In the genomic region with DNA sequence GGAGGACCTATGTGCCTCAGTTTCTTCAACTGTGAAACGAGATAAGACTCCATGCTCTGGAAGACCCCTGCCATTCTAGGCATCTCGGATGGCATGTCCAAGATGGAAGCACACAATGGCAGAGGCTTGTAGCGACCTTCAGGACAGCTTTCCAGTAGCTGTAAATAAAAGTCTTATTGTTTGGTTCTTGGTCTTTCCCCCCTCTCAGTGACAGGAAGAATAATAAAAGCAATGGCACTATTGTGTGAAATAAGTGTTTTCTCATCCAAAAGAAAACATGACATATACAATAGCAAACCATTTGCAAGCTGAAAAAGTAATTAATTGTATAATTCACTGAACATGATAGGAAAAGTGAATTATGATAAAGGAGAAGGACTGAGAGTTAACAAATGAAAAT, we compare ENCODE assay signal across 17 cellular contexts. TPM values are rescaled to one million over a fixed set of nuclear protein-coding genes. Genes with fewer than 3 reads are reported as not detected.
DNase-seq lines count a peak whose midpoint lies in the region; ATAC-seq and TF ChIP-seq lines count a peak whose summit lies in the region.
"Had no signal": no experiment of that assay in that cellular context is flagged by ENCODE, and none has a peak within 500 bp of the region (broad histone marks: within the 10 kb centered on the region; RNA-seq: fewer than 3 reads in every experiment).

No MANE protein-coding gene starts in this region.

- no peaks in the 10 kb centered on the region for H3K27me3 ChIP-seq in Loucy (ENCODE audit: insufficient read depth, low read length, poor library complexity, severe bottlenecking)
- H3K27me3 ChIP-seq: tibial artery had no signal

- H3K36me3 ChIP-seq in Loucy (ENCODE audit: insufficient read depth, low read length): no peaks in the 10 kb centered on the region
- H3K36me3 ChIP-seq: tibial artery had no signal

- CTCF ChIA-PET in activated CD4-positive, alpha-beta memory T cell treated with anti-CD3 and anti-CD28 coated beads for 36 hours (lab: Charles Lee): interaction anchor here (0.8 to 1.4 kb wide), 4 partner anchors 9 to 695 kb away, joined by 3 to 4 read pairs (median 4); no protein-coding TSS in a partner anchor
- CTCF ChIA-PET in activated CD4-positive, alpha-beta memory T cell treated with anti-CD3 and anti-CD28 coated beads, Interleukin-2, amount 10 ng/mL, durations not matched to agents 7 days and 5 days (lab: Charles Lee): interaction anchor here (0.9 to 2.0 kb wide), 4 partner anchors 30 to 354 kb away, joined by 3 to 4 read pairs (median 4); no protein-coding TSS in a partner anchor

- POLR2A ChIA-PET in activated CD4-positive, alpha-beta memory T cell treated with anti-CD3 and anti-CD28 coated beads for 36 hours (lab: Charles Lee): interaction anchor here (0.6 to 9.4 kb wide), 5 partner anchors 10 to 176 kb away, joined by 3 to 147 read pairs (median 5); a partner anchor contains a TSS
- POLR2A ChIA-PET in activated CD4-positive, alpha-beta memory T cell treated with anti-CD3 and anti-CD28 coated beads, Interleukin-2, amount 10 ng/mL, durations not matched to agents 7 days and 5 days (lab: Charles Lee): interaction anchor here (1.1 to 8.8 kb wide), 8 partner anchors 10 to 466 kb away, joined by 3 to 259 read pairs (median 6); a partner anchor contains a TSS

- intact Hi-C loops in activated CD4-positive, alpha-beta memory T cell treated with anti-CD3 and anti-CD28 coated beads for 36 hours (cut with micrococcal nuclease): no loop called here

- peaks cover 26% of the 10 kb centered on the region for H3K79me2 ChIP-seq in Loucy (ENCODE audit: insufficient read depth, low read length)

- no peak for TF ChIP-seq CTCF in Loucy (conservative IDR thresholded peaks at IDR 0.05; ENCODE audit: low read length)

- H2AFZ ChIP-seq in Loucy (ENCODE audit: low read length): no peak overlapping the region

- peak overlapping the region; percentile 88 for H3K9ac ChIP-seq in Loucy (ENCODE audit: low read depth, low read length, poor library complexity, severe bottlenecking)

- H3K27ac ChIP-seq in cingulate gyrus (ENCODE audit: low read depth, low read length): peak overlapping the region; percentile 3
- H3K27ac ChIP-seq: tibial artery had no signal

- peaks cover 19% of the 10 kb centered on the region for H3F3A ChIP-seq in Loucy (ENCODE audit: low read depth)

- no peaks in the 10 kb centered on the region for H4K20me1 ChIP-seq in Loucy (ENCODE audit: insufficient read depth, low read length, poor library complexity, severe bottlenecking)

- ATAC-seq in stimulated activated effector memory CD8-positive, alpha-beta T cell treated with anti-CD3 and anti-CD28 coated beads, Interleukin-12 subunit alpha, Interleukin-12 subunit beta, amount 100 ng/mL, for 72 hours: no peak
- no peak for ATAC-seq in esophagus mucosa

- peaks cover 23% of the 10 kb centered on the region for H3K36me3 Mint-ChIP-seq in activated CD4-positive, alpha-beta memory T cell treated with anti-CD3 and anti-CD28 coated beads for 36 hours
- peaks cover 16% of the 10 kb centered on the region for H3K36me3 Mint-ChIP-seq in activated CD4-positive, alpha-beta memory T cell treated with anti-CD3 and anti-CD28 coated beads, Interleukin-2, amount 10 ng/mL, durations not matched to agents 7 days and 5 days (ENCODE audit: low read depth)
- H3K36me3 Mint-ChIP-seq in stimulated activated effector memory CD8-positive, alpha-beta T cell treated with anti-CD3 and anti-CD28 coated beads, Interleukin-12 subunit alpha, Interleukin-12 subunit beta, amount 100 ng/mL, for 72 hours: peaks cover 40% of the 10 kb centered on the region
- H3K36me3 Mint-ChIP-seq: CD14-positive monocyte had no signal

- peaks cover 90% of the 10 kb centered on the region for H3K4me1 ChIP-seq in Loucy (ENCODE audit: insufficient read depth, low read length, poor library complexity, severe bottlenecking)
- H3K4me1 ChIP-seq: tibial artery had no signal

- no peaks in the 10 kb centered on the region for H3K27me3 Mint-ChIP-seq in activated CD4-positive, alpha-beta memory T cell treated with anti-CD3 and anti-CD28 coated beads for 36 hours
- no peaks in the 10 kb centered on the region for H3K27me3 Mint-ChIP-seq in activated CD4-positive, alpha-beta memory T cell treated with anti-CD3 and anti-CD28 coated beads, Interleukin-2, amount 10 ng/mL, durations not matched to agents 7 days and 5 days

- peaks cover under 1% of the 10 kb centered on the region for H3K9me3 Mint-ChIP-seq in activated CD4-positive, alpha-beta memory T cell treated with anti-CD3 and anti-CD28 coated beads for 36 hours
- H3K9me3 Mint-ChIP-seq in activated CD4-positive, alpha-beta memory T cell treated with anti-CD3 and anti-CD28 coated beads, Interleukin-2, amount 10 ng/mL, durations not matched to agents 7 days and 5 days: peaks cover 6% of the 10 kb centered on the region
- H3K9me3 Mint-ChIP-seq in stimulated activated effector memory CD8-positive, alpha-beta T cell treated with anti-CD3 and anti-CD28 coated beads, Interleukin-12 subunit alpha, Interleukin-12 subunit beta, amount 100 ng/mL, for 72 hours: peaks cover 2% of the 10 kb centered on the region
- H3K9me3 Mint-ChIP-seq: HFFc6 had no signal

- H3K9me2 ChIP-seq in Loucy (replicated peaks; ENCODE audit: low read depth, low read length): no peaks in the 10 kb centered on the region

- DNase-seq in activated CD4-positive, alpha-beta memory T cell treated with anti-CD3 and anti-CD28 coated beads for 36 hours: no peak
- DNase-seq in activated CD4-positive, alpha-beta memory T cell treated with anti-CD3 and anti-CD28 coated beads, Interleukin-2, amount 10 ng/mL, durations not matched to agents 7 days and 5 days: no peak
- no peak for DNase-seq in stimulated activated effector memory CD8-positive, alpha-beta T cell treated with anti-CD3 and anti-CD28 coated beads, Interleukin-12 subunit alpha, Interleukin-12 subunit beta, amount 100 ng/mL, for 72 hours (ENCODE audit: low spot score in 2 of 2)
- DNase-seq in NCI-H1436 (lab: John Stamatoyannopoulos, UW) (no peak), middle frontal gyrus (ENCODE audit: extremely low spot score, low spot score) (no peak)
- DNase-seq: activated gamma-delta T cell, foreskin fibroblast, HFFc6, kidney glomerular epithelial cell, mesendoderm, NCI-H1105 treated with DMSO at 0.1 percent for 48 hours, tibial artery had no signal

- H3K4me1 Mint-ChIP-seq in activated CD4-positive, alpha-beta memory T cell treated with anti-CD3 and anti-CD28 coated beads for 36 hours (ENCODE audit: low read depth): peaks cover 54% of the 10 kb centered on the region
- peaks cover 58% of the 10 kb centered on the region for H3K4me1 Mint-ChIP-seq in activated CD4-positive, alpha-beta memory T cell treated with anti-CD3 and anti-CD28 coated beads, Interleukin-2, amount 10 ng/mL, durations not matched to agents 7 days and 5 days
- H3K4me1 Mint-ChIP-seq in stimulated activated effector memory CD8-positive, alpha-beta T cell treated with anti-CD3 and anti-CD28 coated beads, Interleukin-12 subunit alpha, Interleukin-12 subunit beta, amount 100 ng/mL, for 72 hours: peaks cover 64% of the 10 kb centered on the region

- H3K4me3 Mint-ChIP-seq in activated CD4-positive, alpha-beta memory T cell treated with anti-CD3 and anti-CD28 coated beads for 36 hours: no peak overlapping the region
- no peak overlapping the region for H3K4me3 Mint-ChIP-seq in activated CD4-positive, alpha-beta memory T cell treated with anti-CD3 and anti-CD28 coated beads, Interleukin-2, amount 10 ng/mL, durations not matched to agents 7 days and 5 days
- peak overlapping the region; percentile 81 for H3K4me3 Mint-ChIP-seq in stimulated activated effector memory CD8-positive, alpha-beta T cell treated with anti-CD3 and anti-CD28 coated beads, Interleukin-12 subunit alpha, Interleukin-12 subunit beta, amount 100 ng/mL, for 72 hours
- H3K4me3 Mint-ChIP-seq: HFFc6, neural crest cell had no signal

- H3K4me3 ChIP-seq in Loucy (ENCODE audit: low read length, poor library complexity, severe bottlenecking): peak overlapping the region; percentile 74
- H3K4me3 ChIP-seq: tibial artery had no signal

- H3K9me3 ChIP-seq in Loucy (ENCODE audit: insufficient read depth, low read depth, low read length): no peaks in the 10 kb centered on the region
- H3K9me3 ChIP-seq: tibial artery had no signal

- peak overlapping the region; percentile 99 for H3K27ac Mint-ChIP-seq in activated CD4-positive, alpha-beta memory T cell treated with anti-CD3 and anti-CD28 coated beads for 36 hours
- H3K27ac Mint-ChIP-seq in activated CD4-positive, alpha-beta memory T cell treated with anti-CD3 and anti-CD28 coated beads, Interleukin-2, amount 10 ng/mL, durations not matched to agents 7 days and 5 days: no peak overlapping the region
- H3K27ac Mint-ChIP-seq in stimulated activated effector memory CD8-positive, alpha-beta T cell treated with anti-CD3 and anti-CD28 coated beads, Interleukin-12 subunit alpha, Interleukin-12 subunit beta, amount 100 ng/mL, for 72 hours: peak overlapping the region; percentile 99
- H3K27ac Mint-ChIP-seq: HFFc6 had no signal

- peak overlapping the region; percentile 94 for H3K4me2 ChIP-seq in Loucy (ENCODE audit: low read depth, low read length, poor library complexity, severe bottlenecking)

RNA-seq across cellular contexts. Expression of a gene that starts 32.5 kb away (rescaled TPM):
- total RNA-seq in activated CD4-positive, alpha-beta memory T cell treated with anti-CD3 and anti-CD28 coated beads for 36 hours: 100 to 1,000 TPM; 122 to 124 TPM
- total RNA-seq in activated CD4-positive, alpha-beta memory T cell treated with anti-CD3 and anti-CD28 coated beads, Interleukin-2, amount 10 ng/mL, durations not matched to agents 7 days and 5 days: 100 to 1,000 TPM; 153 to 161 TPM
- total RNA-seq in esophagus mucosa: 95.3 TPM
